22 cellular contexts compared by ENCODE assay signal in the genomic region with DNA sequence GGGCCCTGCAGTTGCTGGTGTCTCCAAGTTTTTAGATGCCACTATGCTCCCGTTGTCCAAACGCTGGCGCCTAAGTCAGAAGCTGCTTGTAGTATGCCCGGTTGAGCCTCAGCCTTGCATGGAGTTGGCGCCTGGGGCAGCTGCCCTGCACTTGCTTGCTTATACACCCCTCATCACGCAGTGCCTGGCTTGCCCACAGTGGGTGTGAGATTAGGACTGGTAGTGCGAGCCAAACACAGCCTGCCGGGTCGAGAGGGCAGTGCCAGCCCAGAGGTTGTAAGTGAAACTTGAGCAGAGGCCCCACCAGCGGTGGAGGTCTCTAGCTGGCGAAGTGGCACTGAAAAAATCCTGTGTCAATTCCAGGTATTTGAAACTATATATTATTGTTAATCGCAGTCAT.
"Had no signal": no experiment of that assay in that cellular context is flagged by ENCODE, and none has a peak within 500 bp of the region (broad histone marks: within the 10 kb centered on the region; RNA-seq: fewer than 3 reads in every experiment).

No MANE protein-coding gene starts in this region.

- H3K36me3 ChIP-seq: MG63 had no signal

- ATAC-seq: HepG2 had no signal

- H3K4me3 ChIP-seq: MG63, SJSA1, SK-N-MC had no signal

- DNase-seq: IMR-90, Karpas-422, KG1, MG63, NCI-H1092 treated with DMSO at 0.1 percent for 48 hours, NCI-H1436, NCI-H187, NCI-H2029, NCI-H2081 treated with DMSO at 0.1 percent for 48 hours, NCI-H2171, NCI-H226, NCI-H446, NCI-H510A, NCI-H524 treated with DMSO at 0.1 percent for 48 hours, NCI-H69, NCI-H774, Right ventricle myocardium superior, RPMI8226, SIG-M5 had no signal

- H3K4me1 ChIP-seq: SJSA1 had no signal

- H3K27ac ChIP-seq: SJSA1, SK-N-MC had no signal

- H3K27me3 ChIP-seq: MG63, SJSA1 had no signal

- H3K9me3 ChIP-seq: MG63, SJSA1 had no signal
